ENCODE assay signal across 8 cellular contexts in genomic region chr10:98268694-98269386, GRCh38. TPM values are rescaled to one million over a fixed set of nuclear protein-coding genes. Genes with fewer than 3 reads are reported as not detected.
DNase-seq lines count a peak whose midpoint lies in the region; ATAC-seq and TF ChIP-seq lines count a peak whose summit lies in the region.

No MANE protein-coding gene starts in this region.

- intact Hi-C loops in esophagus muscularis mucosa (cut with DNase I): no loop called here

- ATAC-seq in GM18519 (IDR thresholded peaks at IDR 0.05; ENCODE audit: low FRiP score, unreplicated experiment): no peak

- H3K27me3 ChIP-seq in esophagus muscularis mucosa: no peaks in the 10 kb centered on the region
- H3K27me3 ChIP-seq in effector memory CD4-positive, alpha-beta T cell (replicated peaks; ENCODE audit: control insufficient read depth, insufficient read depth, low read length, poor library complexity, severe bottlenecking): peaks cover 18% of the 10 kb centered on the region

- H3K4me1 Mint-ChIP-seq in progenitor cell of endocrine pancreas (ENCODE audit: low read depth): peaks cover 20% of the 10 kb centered on the region

- H3K4me3 Mint-ChIP-seq in progenitor cell of endocrine pancreas (ENCODE audit: low read depth): peak overlapping the region; percentile 73

- H3K36me3 ChIP-seq in esophagus muscularis mucosa: no peaks in the 10 kb centered on the region
- H3K36me3 ChIP-seq in effector memory CD4-positive, alpha-beta T cell (ENCODE audit: control insufficient read depth, insufficient read depth, low read length): no peaks in the 10 kb centered on the region

- no peak overlapping the region for H3K27ac Mint-ChIP-seq in progenitor cell of endocrine pancreas

- TF ChIP-seq POLR2A in esophagus muscularis mucosa (IDR thresholded peaks at IDR 0.05; ENCODE audit: low read depth): no peak

- TF ChIP-seq CTCF in esophagus muscularis mucosa (IDR thresholded peaks at IDR 0.05) (no peak), progenitor cell of endocrine pancreas (IDR thresholded peaks at IDR 0.05; ENCODE audit: unreplicated experiment) (no peak)

- H3K36me3 Mint-ChIP-seq in progenitor cell of endocrine pancreas (ENCODE audit: insufficient read depth): no peaks in the 10 kb centered on the region

- no peaks in the 10 kb centered on the region for H3K9me3 ChIP-seq in esophagus muscularis mucosa
- H3K9me3 ChIP-seq in effector memory CD4-positive, alpha-beta T cell (ENCODE audit: control insufficient read depth, low read length): no peaks in the 10 kb centered on the region

- DNase-seq in EH (ENCODE audit: low read depth): peak; percentile 36
- peak; percentile 44 for DNase-seq in NCI-H510A (lab: John Stamatoyannopoulos, UW)
- DNase-seq in esophagus muscularis mucosa (ENCODE audit: extremely low spot score): no peak
- no peak for DNase-seq in progenitor cell of endocrine pancreas (ENCODE audit: low spot score, unreplicated experiment)
- no peak for DNase-seq in effector CD4-positive, alpha-beta T cell
- no peak for DNase-seq in effector memory CD4-positive, alpha-beta T cell
- DNase-seq in stimulated activated CD4-positive, alpha-beta T cell treated with anti-CD3 and anti-CD28 coated beads, Interleukin-2, amount 100 ng/mL, for 24 hours: no peak

- peaks cover 22 to 56% (median 49%) of the 10 kb centered on the region in 4 donors for H3K4me1 ChIP-seq in esophagus muscularis mucosa
- H3K4me1 ChIP-seq in effector memory CD4-positive, alpha-beta T cell (ENCODE audit: control insufficient read depth, insufficient read depth, low read length, poor library complexity, severe bottlenecking): peaks cover 3% of the 10 kb centered on the region

- peak overlapping the region; percentile 89 to 90 (median 89) for H3K27ac ChIP-seq in esophagus muscularis mucosa (replicated peaks in 1 of 4)
- no peak overlapping the region for H3K27ac ChIP-seq in effector memory CD4-positive, alpha-beta T cell (ENCODE audit: insufficient read depth, low read length, poor library complexity, severe bottlenecking)

- 14% methylated on average over 8 of the region's 16 CpGs for WGBS in esophagus muscularis mucosa

- peak overlapping the region; percentile 61 to 69 (median 62) for H3K4me3 ChIP-seq in esophagus muscularis mucosa
- H3K4me3 ChIP-seq in effector memory CD4-positive, alpha-beta T cell (ENCODE audit: insufficient read depth, low read depth, low read length, poor library complexity, severe bottlenecking): no peak overlapping the region

- H3K27me3 Mint-ChIP-seq in progenitor cell of endocrine pancreas: peaks cover 72% of the 10 kb centered on the region

- TF ChIP-seq EP300 in esophagus muscularis mucosa (IDR thresholded peaks at IDR 0.05): no peak

- no peaks in the 10 kb centered on the region for H3K9me3 Mint-ChIP-seq in progenitor cell of endocrine pancreas (ENCODE audit: low read depth)

RNA-seq across cellular contexts. Expression of gene LOXL4, which starts 0.8 kb away (rescaled TPM):
- 10 to 100 TPM in 2 of 4 donors, 1 to 10 TPM in 2; 9.4 to 19.4 (median 12.6) TPM for total RNA-seq in esophagus muscularis mucosa
- total RNA-seq in progenitor cell of endocrine pancreas: 3.6 and 3.7 TPM in 2 replicates

Comparison
In these comparisons a context has a peak if more than half of its experiments do, and no peak if none do; other contexts are left out.
1. DNase-seq: peak in EH (single experiment) and NCI-H510A (single experiment); none in esophagus muscularis mucosa (single experiment), progenitor cell of endocrine pancreas (single experiment), effector CD4-positive, alpha-beta T cell (single experiment), effector memory CD4-positive, alpha-beta T cell (0 of 3) and stimulated activated CD4-positive, alpha-beta T cell treated with anti-CD3 and anti-CD28 coated beads, Interleukin-2, amount 100 ng/mL, for 24 hours (0 of 2).